29 cellular contexts compared by ENCODE assay signal in genomic region chr1:197810812-197811211, GRCh38.
"Had no signal": no experiment of that assay in that cellular context is flagged by ENCODE, and none has a peak within 500 bp of the region (broad histone marks: within the 10 kb centered on the region; RNA-seq: fewer than 3 reads in every experiment).

No MANE protein-coding gene starts in this region.

- H3K9ac ChIP-seq: KMS-11 had no signal

- ATAC-seq: activated T-cell treated with anti-CD3 and anti-CD28 coated beads, Interleukin-2, amount 50 U/mL, for 72 hours; SK-N-SH treated with all-trans-retinoic acid at 6 μM for 48 hours had no signal

- H3K27ac Mint-ChIP-seq: activated B cell treated with CpG ODN at 0.5 μM for 24 hours; activated CD4-positive, alpha-beta T cell treated with anti-CD3 and anti-CD28 coated beads, Interleukin-2, amount 10 ng/mL, durations not matched to agents 24 days and 14 days; activated naive CD4-positive, alpha-beta T cell treated with anti-CD3 and anti-CD28 coated beads, Interleukin-2, amount 10 ng/mL, durations not matched to agents 7 days and 5 days; activated naive CD8-positive, alpha-beta T cell treated with anti-CD3 and anti-CD28 coated beads for 36 hours; activated T-cell treated with anti-CD3 and anti-CD28 coated beads, Interleukin-2, amount 50 U/mL, for 72 hours; activated T-helper 2 cell treated with anti-CD3 and anti-CD28 coated beads, Interferon-gamma antibody, Interleukin-2, Interleukin-4, amounts not matched to agents 10 μg/mL and 5 μg/mL and 100 μg/mL, durations not matched to agents 14 hours and 24 hours and 36 hours; T-helper 2 cell treated with Interferon-gamma antibody and Interleukin-4, amounts not matched to agents 5 μg/mL and 100 μg/mL, for 36 hours had no signal

- DNase-seq: activated B cell treated with CpG ODN at 0.5 μM for 24 hours; activated CD4-positive, alpha-beta T cell treated with anti-CD3 and anti-CD28 coated beads for 1 hour; activated CD4-positive, alpha-beta T cell treated with anti-CD3 and anti-CD28 coated beads, Interleukin-2, amount 10 ng/mL, durations not matched to agents 24 days and 14 days; activated CD4-positive, alpha-beta T cell treated with anti-CD3 and anti-CD28 coated beads, Interleukin-2, amount 50 U/mL, for 48 hours; activated gamma-delta T cell treated with Interleukin-2 at 50 U/mL for 16 hours; activated naive CD4-positive, alpha-beta T cell treated with anti-CD3 and anti-CD28 coated beads, Interleukin-2, amount 10 ng/mL, durations not matched to agents 7 days and 5 days; activated naive CD8-positive, alpha-beta T cell treated with anti-CD3 and anti-CD28 coated beads for 36 hours; activated T-cell treated with anti-CD3 and anti-CD28 coated beads, Interleukin-2, amount 50 U/mL, for 72 hours; cerebellar nuclear complex; MG63; MV-4-11; NCI-H1092 treated with DMSO at 0.1 percent for 48 hours; NCI-H1436; NCI-H1694 treated with DMSO at 0.1 percent for 48 hours; NCI-H2029 treated with DMSO at 0.1 percent for 48 hours; NCI-H345; NCI-H510A; NCI-H526 treated with DMSO at 0.1 percent for 48 hours; NCI-H82; NK-92 treated with Interleukin-12 subunit alpha and Interleukin-12 subunit beta, amount 100 ng/mL, for 24 hours; Peyer's patch; Right ventricle myocardium superior; SW 1271 had no signal

- H3K27me3 Mint-ChIP-seq: activated naive CD4-positive, alpha-beta T cell treated with anti-CD3 and anti-CD28 coated beads, Interleukin-2, amount 10 ng/mL, durations not matched to agents 7 days and 5 days; activated naive CD8-positive, alpha-beta T cell treated with anti-CD3 and anti-CD28 coated beads for 36 hours had no signal

- H3K4me1 ChIP-seq: Peyer's patch, SJSA1 had no signal

- H3K36me3 ChIP-seq: MG63, Peyer's patch, SJSA1 had no signal

- H3K4me1 Mint-ChIP-seq: activated naive CD4-positive, alpha-beta T cell treated with anti-CD3 and anti-CD28 coated beads, Interleukin-2, amount 10 ng/mL, durations not matched to agents 7 days and 5 days; activated naive CD8-positive, alpha-beta T cell treated with anti-CD3 and anti-CD28 coated beads for 36 hours had no signal

- H3K27me3 ChIP-seq: MG63, Peyer's patch, SJSA1 had no signal

- H3K4me3 Mint-ChIP-seq: activated B cell treated with CpG ODN at 0.5 μM for 24 hours; activated CD4-positive, alpha-beta T cell treated with anti-CD3 and anti-CD28 coated beads, Interleukin-2, amount 10 ng/mL, durations not matched to agents 24 days and 14 days; activated naive CD4-positive, alpha-beta T cell treated with anti-CD3 and anti-CD28 coated beads, Interleukin-2, amount 10 ng/mL, durations not matched to agents 7 days and 5 days; activated naive CD8-positive, alpha-beta T cell treated with anti-CD3 and anti-CD28 coated beads for 36 hours; activated T-cell treated with anti-CD3 and anti-CD28 coated beads, Interleukin-2, amount 50 U/mL, for 72 hours; T-helper 2 cell treated with Interferon-gamma antibody and Interleukin-4, amounts not matched to agents 5 μg/mL and 100 μg/mL, for 36 hours had no signal

- H3K9me3 Mint-ChIP-seq: activated B cell treated with CpG ODN at 0.5 μM for 24 hours; activated naive CD4-positive, alpha-beta T cell treated with anti-CD3 and anti-CD28 coated beads, Interleukin-2, amount 10 ng/mL, durations not matched to agents 7 days and 5 days; activated T-helper 2 cell treated with anti-CD3 and anti-CD28 coated beads, Interferon-gamma antibody, Interleukin-2, Interleukin-4, amounts not matched to agents 10 μg/mL and 5 μg/mL and 100 μg/mL, durations not matched to agents 14 hours and 24 hours and 36 hours had no signal

- H3K4me3 ChIP-seq: MG63, Peyer's patch, SJSA1 had no signal

- H3K9me3 ChIP-seq: Peyer's patch, SJSA1 had no signal

- H3K27ac ChIP-seq: KMS-11, Peyer's patch, RWPE1, SJSA1 had no signal

- H3K4me2 ChIP-seq: KMS-11 had no signal

- H3K36me3 Mint-ChIP-seq: activated naive CD4-positive, alpha-beta T cell treated with anti-CD3 and anti-CD28 coated beads, Interleukin-2, amount 10 ng/mL, durations not matched to agents 7 days and 5 days; activated naive CD8-positive, alpha-beta T cell treated with anti-CD3 and anti-CD28 coated beads for 36 hours had no signal
